8 cellular contexts compared by ENCODE assay signal in genomic region chr15:84634228-84634837, GRCh38. TPM values are rescaled to one million over a fixed set of nuclear protein-coding genes. Genes with fewer than 3 reads are reported as not detected.
DNase-seq lines count a peak whose midpoint lies in the region; ATAC-seq and TF ChIP-seq lines count a peak whose summit lies in the region.

No MANE protein-coding gene starts in this region.

- intact Hi-C loops in A673 (cut with micrococcal nuclease; ENCODE audit: unreplicated experiment) = no loop called here

- no peak for ATAC-seq in HG03565 (IDR thresholded peaks at IDR 0.05; ENCODE audit: unreplicated experiment)
- ATAC-seq in HG03097 (IDR thresholded peaks at IDR 0.05; ENCODE audit: low FRiP score, unreplicated experiment) = no peak

- POLR2A ChIA-PET in A673 (lab: Charles Lee; ENCODE audit: low non-redundant PET) = interaction anchor here (0.7 kb wide), 2 partner anchors 19 to 1086 kb away, joined by 3 read pairs; no protein-coding TSS in a partner anchor

- H3K4me3 ChIP-seq in A673 (ENCODE audit: low read depth, low read length, poor library complexity, severe bottlenecking) (peak overlapping the region; percentile 63), mucosa of rectum (ENCODE audit: low read length in 2 of 2) (peak overlapping the region; percentile 74 to 84)

- H3K4me3 Mint-ChIP-seq in IgD-negative memory B cell (peak overlapping the region; percentile 80 to 93 (median 91)), chondrocyte (ENCODE audit: unreplicated experiment) (peak overlapping the region; percentile 66)

- H3K27me3 Mint-ChIP-seq in IgD-negative memory B cell (no peaks in the 10 kb centered on the region), chondrocyte (ENCODE audit: low read depth) (no peaks in the 10 kb centered on the region)

- TF ChIP-seq CTCF in A673 (conservative IDR thresholded peaks at IDR 0.05; ENCODE audit: low read depth, low read length) (no peak), chondrocyte (IDR thresholded peaks at IDR 0.05) (no peak)

- H3K27ac Mint-ChIP-seq in IgD-negative memory B cell = peak overlapping the region; percentile 12 to 76 (median 24)
- peak overlapping the region; percentile 8 for H3K27ac Mint-ChIP-seq in chondrocyte (ENCODE audit: unreplicated experiment)

- DNase-seq in A673 (ENCODE audit: low spot score) (no peak), chondrocyte (ENCODE audit: low spot score) (no peak), DMS114 treated with DMSO at 0.1 percent for 48 hours (lab: John Stamatoyannopoulos, UW; ENCODE audit: unreplicated experiment) (no peak), iPS-NIHi7 (ENCODE audit: extremely low spot score) (no peak)

- peak overlapping the region; percentile 82 to 83 for H3K9ac ChIP-seq in mucosa of rectum (ENCODE audit: low read depth in 1 of 2, low read length in 2 of 2)

- no peaks in the 10 kb centered on the region for H3K9me3 ChIP-seq in A673 (ENCODE audit: low read depth, low read length, poor library complexity, severe bottlenecking)
- no peaks in the 10 kb centered on the region for H3K9me3 ChIP-seq in mucosa of rectum (ENCODE audit: control insufficient read depth in 2 of 2, low read length in 2 of 2)

- H3K27ac ChIP-seq in A673 (ENCODE audit: low read depth, low read length, poor library complexity, severe bottlenecking) = no peak overlapping the region
- H3K27ac ChIP-seq in mucosa of rectum (ENCODE audit: low read depth in 2 of 2, low read length in 2 of 2) = peak overlapping the region; percentile 92 to 93

- CTCF ChIA-PET in A673 (lab: Charles Lee) = no interaction called here

- no TSS peak for BruUV-seq in A673 (replicated peaks; lab: Mats Ljungman, UMichigan)

- H3K27me3 ChIP-seq in A673 (replicated peaks; ENCODE audit: insufficient read depth, low read depth, low read length, poor library complexity) (no peaks in the 10 kb centered on the region), mucosa of rectum (ENCODE audit: control insufficient read depth in 2 of 2, insufficient read depth in 2 of 2, low read length in 2 of 2) (no peaks in the 10 kb centered on the region)

- H3K9me3 Mint-ChIP-seq in IgD-negative memory B cell (no peaks in the 10 kb centered on the region), chondrocyte (ENCODE audit: low read depth) (no peaks in the 10 kb centered on the region)

- peaks cover 23 to 37% (median 30%) of the 10 kb centered on the region in 3 donors for H3K4me1 Mint-ChIP-seq in IgD-negative memory B cell
- peaks cover 41% of the 10 kb centered on the region for H3K4me1 Mint-ChIP-seq in chondrocyte (ENCODE audit: low read depth)

- H3K36me3 Mint-ChIP-seq in IgD-negative memory B cell = peaks cover 6% of the 10 kb centered on the region
- peaks cover 12% of the 10 kb centered on the region for H3K36me3 Mint-ChIP-seq in chondrocyte (ENCODE audit: low read depth)

- H3K4me1 ChIP-seq in A673 (ENCODE audit: insufficient read depth, low read length, poor library complexity, severe bottlenecking) (peaks cover 16% of the 10 kb centered on the region), mucosa of rectum (ENCODE audit: control insufficient read depth in 2 of 2, insufficient read depth in 2 of 2, low read length in 2 of 2) (peaks cover 20 to 24% of the 10 kb centered on the region in 2 donors)

- H3K36me3 ChIP-seq in A673 (ENCODE audit: insufficient read depth, low read length, poor library complexity, severe bottlenecking) (peaks cover 12% of the 10 kb centered on the region), mucosa of rectum (ENCODE audit: control insufficient read depth in 2 of 2, insufficient read depth in 2 of 2, low read length in 2 of 2) (peaks cover 8 to 15% of the 10 kb centered on the region in 2 donors)

RNA-seq across cellular contexts. Expression of gene WDR73, which starts 19.8 kb away (rescaled TPM):
- 42.4 and 43.6 TPM in 2 replicates for total RNA-seq in A673 (2021)
- 16.4 TPM for polyA plus RNA-seq in IgD-negative memory B cell
- total RNA-seq in chondrocyte = 13.6 to 21.9 TPM (median 17.0 TPM) in 3 replicates

RNA-seq across cellular contexts. Expression of gene NMB, which starts 23.7 kb away (rescaled TPM):
- 15.1 and 15.3 TPM in 2 replicates for total RNA-seq in A673 (2021)
- polyA plus RNA-seq in IgD-negative memory B cell = 5.1 TPM
- 5.7 to 8.5 TPM (median 7.8 TPM) in 3 replicates for total RNA-seq in chondrocyte

RNA-seq across cellular contexts. Expression of gene ZSCAN2, which starts 33.5 kb away (rescaled TPM):
- 15.2 and 22.0 TPM in 2 replicates for total RNA-seq in A673 (2021)
- polyA plus RNA-seq in IgD-negative memory B cell = 13.1 TPM
- 8.8 to 11.9 TPM (median 10.5 TPM) in 3 replicates for total RNA-seq in chondrocyte
